ENCODE assay signal across 2 cellular contexts in the genomic region with DNA sequence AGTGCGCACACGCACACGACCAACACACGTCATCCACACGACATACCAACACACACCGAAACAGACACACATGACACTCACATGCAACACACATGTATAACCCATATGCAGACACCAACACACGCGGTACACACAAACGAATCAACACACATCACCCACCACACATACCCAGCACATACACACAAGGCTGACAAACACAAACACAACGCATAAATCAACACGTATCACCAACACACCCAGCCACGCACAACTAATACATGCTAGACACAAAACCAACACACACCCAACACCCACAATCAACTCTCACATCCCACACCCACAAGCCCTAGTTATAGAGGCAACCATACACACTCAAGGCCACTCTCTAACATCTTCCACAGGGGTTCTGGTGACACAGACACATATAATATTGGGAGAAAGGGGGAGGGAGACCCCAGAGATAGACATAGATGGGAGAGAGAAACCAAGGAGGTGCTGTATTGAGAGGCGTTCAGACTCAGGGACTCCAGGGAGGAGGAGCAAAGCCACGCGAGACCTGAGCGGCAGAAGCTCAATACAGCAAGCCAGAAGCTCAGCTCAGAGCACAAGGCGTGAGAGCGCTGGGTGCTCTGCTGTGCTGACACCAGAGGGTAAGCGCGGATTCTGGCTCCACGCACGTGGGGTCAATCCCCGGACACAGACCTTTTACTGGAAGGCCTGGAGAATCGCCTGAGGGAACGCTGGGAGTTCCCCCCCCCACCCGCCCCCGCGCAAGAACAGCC.
TF ChIP-seq lines count a peak whose summit lies in the region.

No MANE protein-coding gene starts in this region.

TF ChIP-seq in SK-N-SH treated with all-trans-retinoic acid at 6 μM for 48 hours, 23 proteins besides CTCF, POLR2A, EP300 and RAD21:
- TF ChIP-seq PPARA (CRISPR knock-in tag; IDR thresholded peaks at IDR 0.05; ENCODE audit: borderline replicate concordance) (no peak), RARB (CRISPR knock-in tag; IDR thresholded peaks at IDR 0.05) (no peak), ZC3H10 (CRISPR knock-in tag; IDR thresholded peaks at IDR 0.05) (no peak), ESRRG (CRISPR knock-in tag; IDR thresholded peaks at IDR 0.05) (no peak), PATZ1 (CRISPR knock-in tag; IDR thresholded peaks at IDR 0.05; ENCODE audit: borderline replicate concordance) (no peak), GLIS3 (CRISPR knock-in tag; IDR thresholded peaks at IDR 0.05) (no peak), OSR1 (CRISPR knock-in tag; IDR thresholded peaks at IDR 0.05) (no peak), ZFP3 (CRISPR knock-in tag; IDR thresholded peaks at IDR 0.05) (no peak), ZFP30 (CRISPR knock-in tag; IDR thresholded peaks at IDR 0.05) (no peak), BACH2 (CRISPR knock-in tag; IDR thresholded peaks at IDR 0.05; ENCODE audit: borderline replicate concordance) (no peak), ZNF8 (CRISPR knock-in tag; IDR thresholded peaks at IDR 0.05) (no peak), TOX (CRISPR knock-in tag; IDR thresholded peaks at IDR 0.05; ENCODE audit: borderline replicate concordance) (no peak)
- TF ChIP-seq, protein P1, sequence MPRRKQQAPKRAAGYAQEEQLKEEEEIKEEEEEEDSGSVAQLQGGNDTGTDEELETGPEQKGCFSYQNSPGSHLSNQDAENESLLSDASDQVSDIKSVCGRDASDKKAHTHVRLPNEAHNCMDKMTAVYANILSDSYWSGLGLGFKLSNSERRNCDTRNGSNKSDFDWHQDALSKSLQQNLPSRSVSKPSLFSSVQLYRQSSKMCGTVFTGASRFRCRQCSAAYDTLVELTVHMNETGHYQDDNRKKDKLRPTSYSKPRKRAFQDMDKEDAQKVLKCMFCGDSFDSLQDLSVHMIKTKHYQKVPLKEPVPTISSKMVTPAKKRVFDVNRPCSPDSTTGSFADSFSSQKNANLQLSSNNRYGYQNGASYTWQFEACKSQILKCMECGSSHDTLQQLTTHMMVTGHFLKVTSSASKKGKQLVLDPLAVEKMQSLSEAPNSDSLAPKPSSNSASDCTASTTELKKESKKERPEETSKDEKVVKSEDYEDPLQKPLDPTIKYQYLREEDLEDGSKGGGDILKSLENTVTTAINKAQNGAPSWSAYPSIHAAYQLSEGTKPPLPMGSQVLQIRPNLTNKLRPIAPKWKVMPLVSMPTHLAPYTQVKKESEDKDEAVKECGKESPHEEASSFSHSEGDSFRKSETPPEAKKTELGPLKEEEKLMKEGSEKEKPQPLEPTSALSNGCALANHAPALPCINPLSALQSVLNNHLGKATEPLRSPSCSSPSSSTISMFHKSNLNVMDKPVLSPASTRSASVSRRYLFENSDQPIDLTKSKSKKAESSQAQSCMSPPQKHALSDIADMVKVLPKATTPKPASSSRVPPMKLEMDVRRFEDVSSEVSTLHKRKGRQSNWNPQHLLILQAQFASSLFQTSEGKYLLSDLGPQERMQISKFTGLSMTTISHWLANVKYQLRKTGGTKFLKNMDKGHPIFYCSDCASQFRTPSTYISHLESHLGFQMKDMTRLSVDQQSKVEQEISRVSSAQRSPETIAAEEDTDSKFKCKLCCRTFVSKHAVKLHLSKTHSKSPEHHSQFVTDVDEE (CRISPR knock-in tag; IDR thresholded peaks at IDR 0.05): no peak
TF ChIP-seq in SK-N-SH treated with all-trans-retinoic acid at 6 μM for 48 hours: peak in this region for 0.

TF ChIP-seq in SK-N-SH, 30 proteins besides CTCF, POLR2A, EP300 and RAD21:
- no peak for TF ChIP-seq YY1 (IDR thresholded peaks at IDR 0.05; ENCODE audit: low read depth)
- TF ChIP-seq FOSL2 (IDR thresholded peaks at IDR 0.05; ENCODE audit: borderline replicate concordance, low read depth): no peak
- TF ChIP-seq, protein P2, sequence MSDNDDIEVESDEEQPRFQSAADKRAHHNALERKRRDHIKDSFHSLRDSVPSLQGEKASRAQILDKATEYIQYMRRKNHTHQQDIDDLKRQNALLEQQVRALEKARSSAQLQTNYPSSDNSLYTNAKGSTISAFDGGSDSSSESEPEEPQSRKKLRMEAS (IDR thresholded peaks at IDR 0.05; ENCODE audit: low read depth): no peak
